Comparison of ENCODE assay signal across 8 cellular contexts in genomic region chrX:39477438-39478120, GRCh38.
DNase-seq lines count a peak whose midpoint lies in the region; ATAC-seq and TF ChIP-seq lines count a peak whose summit lies in the region.

No MANE protein-coding gene starts in this region.

- no peak overlapping the region for H2AFZ ChIP-seq in OCI-LY3 (ENCODE audit: low read depth, low read length)

- no peaks in the 10 kb centered on the region for H3K9me3 ChIP-seq in OCI-LY3 (ENCODE audit: insufficient read depth, low read length)

- no peak overlapping the region for H3K4me2 ChIP-seq in OCI-LY3 (ENCODE audit: low read length)

- no peaks in the 10 kb centered on the region for H3K79me2 ChIP-seq in OCI-LY3 (ENCODE audit: low read length)

- H3K4me1 ChIP-seq in OCI-LY3 (ENCODE audit: low read length), result no peaks in the 10 kb centered on the region

- H3K27ac ChIP-seq in OCI-LY3 (ENCODE audit: low read length), result no peak overlapping the region

- no peaks in the 10 kb centered on the region for H3K27me3 ChIP-seq in OCI-LY3 (ENCODE audit: low read depth, low read length)

- no peak overlapping the region for H3K9ac ChIP-seq in OCI-LY3 (ENCODE audit: low read length)

- in situ Hi-C loops in G401 (cut with HindIII; ENCODE audit: low sequenced_read_pairs), result no loop called here

- DNase-seq in epithelial cell of esophagus (ENCODE audit: low read depth) (peak; percentile 14), posterior vena cava (ENCODE audit: low spot score) (peak; percentile 89), cerebellar nuclear complex (lab: John Stamatoyannopoulos, UW) (no peak), G401 (ENCODE audit: low spot score) (no peak), cerebellum (ENCODE audit: low spot score) (no peak)

- TF ChIP-seq CTCF in GM12875 (IDR thresholded peaks at IDR 0.05; ENCODE audit: borderline replicate concordance, insufficient read depth, low read depth, low read length), result peak; percentile 56; the same call in 1 of the 2 replicates
- TF ChIP-seq CTCF in OCI-LY3 (IDR thresholded peaks at IDR 0.05; ENCODE audit: low read depth, low read length), result 0 out of 2 replicates have a peak, but pooled peaks have one; percentile 14
- TF ChIP-seq CTCF in epithelial cell of esophagus (IDR thresholded peaks at IDR 0.05; ENCODE audit: insufficient read depth, low read depth, low read length, missing control alignments), result no peak

- intact Hi-C loops in posterior vena cava (cut with DNase I), result loop anchor here in 1 of 2 donors (1.0 kb wide), 1 partner anchor 46 kb away; no protein-coding TSS in a partner anchor

- ATAC-seq in GM21723 (IDR thresholded peaks at IDR 0.05; ENCODE audit: unreplicated experiment), result no peak

- no peaks in the 10 kb centered on the region for H3K36me3 ChIP-seq in OCI-LY3 (replicated peaks; ENCODE audit: low read depth, low read length)

- H3K4me3 ChIP-seq in GM12875 (ENCODE audit: low read depth, low read length), result no peak overlapping the region
- no peak overlapping the region for H3K4me3 ChIP-seq in OCI-LY3 (ENCODE audit: low read length)
- H3K4me3 ChIP-seq in epithelial cell of esophagus (ENCODE audit: low read length), result no peak overlapping the region

- H4K20me1 ChIP-seq in OCI-LY3 (ENCODE audit: insufficient read depth, low read length), result no peaks in the 10 kb centered on the region

Comparison
In these comparisons a context has a peak if more than half of its experiments do, and no peak if none do; other contexts are left out.
1. DNase-seq: peak in epithelial cell of esophagus (single experiment) and posterior vena cava (single experiment); none in cerebellar nuclear complex (0 of 2), G401 (single experiment) and cerebellum (single experiment).